Comparison of ENCODE assay signal across 2 cellular contexts in genomic region chr16:69069504-69069903, GRCh38.
TF ChIP-seq lines count a peak whose summit lies in the region.

No MANE protein-coding gene starts in this region.

TF ChIP-seq in HepG2, 621 proteins besides CTCF, POLR2A, EP300 and RAD21:
- TF ChIP-seq HNF1A (IDR thresholded peaks at IDR 0.05; ENCODE audit: low read depth) (no peak), HNF1A (CRISPR knock-in tag; IDR thresholded peaks at IDR 0.05; ENCODE audit: borderline replicate concordance) (no peak), IRX3 (CRISPR knock-in tag; IDR thresholded peaks at IDR 0.05; ENCODE audit: borderline replicate concordance, low read depth) (no peak), GTF2F1 (IDR thresholded peaks at IDR 0.05; ENCODE audit: low read length) (no peak), ZNF816 (CRISPR knock-in tag; IDR thresholded peaks at IDR 0.05; ENCODE audit: borderline replicate concordance) (no peak), STAT6 (CRISPR knock-in tag; IDR thresholded peaks at IDR 0.05; ENCODE audit: borderline replicate concordance) (no peak), NFE2L2 (IDR thresholded peaks at IDR 0.05; ENCODE audit: low read length) (no peak), ZFAT (CRISPR knock-in tag; conservative IDR thresholded peaks at IDR 0.05) (no peak), ARID3A (IDR thresholded peaks at IDR 0.05; ENCODE audit: low read depth, low read length) (no peak), ZNF441 (CRISPR knock-in tag; IDR thresholded peaks at IDR 0.05; ENCODE audit: borderline replicate concordance) (no peak), SIX1 (CRISPR knock-in tag; IDR thresholded peaks at IDR 0.05; ENCODE audit: borderline replicate concordance) (no peak), SKI (IDR thresholded peaks at IDR 0.05; ENCODE audit: partially characterized antibody) (no peak), ATF5 (CRISPR knock-in tag; IDR thresholded peaks at IDR 0.05; ENCODE audit: low read depth) (no peak), ZSCAN25 (CRISPR knock-in tag; IDR thresholded peaks at IDR 0.05) (no peak), ASH2L (IDR thresholded peaks at IDR 0.05; ENCODE audit: insufficient read length, low read depth, low read length) (no peak), TMF1 (CRISPR knock-in tag; IDR thresholded peaks at IDR 0.05; ENCODE audit: low read depth) (no peak), HNF4G (IDR thresholded peaks at IDR 0.05; ENCODE audit: borderline replicate concordance, low read depth, low read length) (no peak), HNF4G (CRISPR knock-in tag; IDR thresholded peaks at IDR 0.05; ENCODE audit: borderline replicate concordance, low read depth) (no peak), JUN (CRISPR knock-in tag; IDR thresholded peaks at IDR 0.05) (no peak), GFI1 (CRISPR knock-in tag; IDR thresholded peaks at IDR 0.05; ENCODE audit: borderline replicate concordance) (no peak), KMT2A (CRISPR knock-in tag; IDR thresholded peaks at IDR 0.05) (no peak), MYC (CRISPR knock-in tag; IDR thresholded peaks at IDR 0.05; ENCODE audit: borderline replicate concordance) (no peak)

TF ChIP-seq in WTC11, 78 proteins besides CTCF, POLR2A, EP300 and RAD21:
- TF ChIP-seq ZMAT4 (CRISPR knock-in tag; IDR thresholded peaks at IDR 0.05) (no peak), IRF2 (CRISPR knock-in tag; IDR thresholded peaks at IDR 0.05; ENCODE audit: borderline replicate concordance, low read depth) (no peak), ATF2 (CRISPR knock-in tag; IDR thresholded peaks at IDR 0.05; ENCODE audit: borderline replicate concordance, low read depth) (no peak), HMGA2 (CRISPR knock-in tag; IDR thresholded peaks at IDR 0.05) (no peak), FOXJ3 (CRISPR knock-in tag; IDR thresholded peaks at IDR 0.05; ENCODE audit: borderline replicate concordance) (no peak), TEAD4 (CRISPR knock-in tag; IDR thresholded peaks at IDR 0.05) (no peak), NFATC4 (CRISPR knock-in tag; IDR thresholded peaks at IDR 0.05) (no peak), ERG (CRISPR knock-in tag; IDR thresholded peaks at IDR 0.05) (no peak), RORB (CRISPR knock-in tag; IDR thresholded peaks at IDR 0.05) (no peak), MXD4 (CRISPR knock-in tag; IDR thresholded peaks at IDR 0.05; ENCODE audit: borderline replicate concordance) (no peak), ZNF138 (CRISPR knock-in tag; conservative IDR thresholded peaks at IDR 0.05) (no peak)
